ENCODE assay signal across 17 cellular contexts in genomic region chr1:109932679-109933078, GRCh38. TPM values are rescaled to one million over a fixed set of nuclear protein-coding genes. Genes with fewer than 3 reads are reported as not detected.
DNase-seq lines count a peak whose midpoint lies in the region; ATAC-seq, FAIRE-seq and TF ChIP-seq lines count a peak whose summit lies in the region.
"Had no signal": no experiment of that assay in that cellular context is flagged by ENCODE, and none has a peak within 500 bp of the region (broad histone marks: within the 10 kb centered on the region; RNA-seq: fewer than 3 reads in every experiment).

No MANE protein-coding gene starts in this region.

- BruUV-seq in IMR-90 (replicated peaks; lab: Mats Ljungman, UMichigan) = no TSS peak

- no peak overlapping the region for H3K4me2 ChIP-seq in IMR-90 (ENCODE audit: low read depth, low read length)

- intact Hi-C loops in IMR-90 (cut with micrococcal nuclease) = loop anchor here (5.0 kb wide), 1 partner anchor 50 kb away; the partner anchor contains the start of gene AHCYL1

- 0 out of 2 replicates have a peak overlapping the region, but pooled peaks have one; percentile 9 for H3K14ac ChIP-seq in IMR-90 (replicated peaks; ENCODE audit: low read depth, low read length)

- H4K91ac ChIP-seq in IMR-90 (ENCODE audit: insufficient read depth, low read depth, low read length) = peak overlapping the region; percentile 1; the same call in 1 of the 2 replicates

- H4K5ac ChIP-seq in IMR-90 (ENCODE audit: low read depth, low read length) = no peak overlapping the region

- H3K4me3 ChIP-seq in IMR-90 (ENCODE audit: insufficient read depth, low read depth, low read length) = no peak overlapping the region

- POLR2A ChIA-PET in activated naive CD8-positive, alpha-beta T cell treated with anti-CD3 and anti-CD28 coated beads, Interleukin-2, amount 10 ng/mL, durations not matched to agents 7 days and 5 days (lab: Charles Lee) = interaction anchor here (1.0 kb wide), 1 partner anchor 156 kb away, joined by 3 read pairs; no protein-coding TSS in a partner anchor
- POLR2A ChIA-PET in IMR-90 (lab: Charles Lee; ENCODE audit: unreplicated experiment) = no interaction called here

- H3K9ac ChIP-seq in IMR-90 (ENCODE audit: low read depth, low read length) = no peak overlapping the region

- peak overlapping the region; percentile 20; the same call in 1 of the 2 replicates for H2BK20ac ChIP-seq in IMR-90 (ENCODE audit: low read depth, low read length)

- no CpG with 5 or more reads among the region's 5 CpGs for WGBS in IMR-90 (ENCODE audit: extremely low coverage in 2 of 2, insufficient read length in 1 of 2), 2 experiments

- H3K27ac ChIP-seq in IMR-90 (ENCODE audit: insufficient read depth, low read length) = no peak overlapping the region
- H3K27ac ChIP-seq: HL-60 had no signal

- H3K9me3 Mint-ChIP-seq in activated naive CD8-positive, alpha-beta T cell treated with anti-CD3 and anti-CD28 coated beads, Interleukin-2, amount 10 ng/mL, durations not matched to agents 7 days and 5 days = peaks cover 15% of the 10 kb centered on the region
- H3K9me3 Mint-ChIP-seq in activated naive CD8-positive, alpha-beta T cell treated with anti-CD3 and anti-CD28 coated beads, Interleukin-2, amount 50 U/mL, for 24 hours = peaks cover 12% of the 10 kb centered on the region
- H3K9me3 Mint-ChIP-seq in nephron (peaks cover 14% of the 10 kb centered on the region), type B pancreatic cell (peaks cover 7% of the 10 kb centered on the region)

- peaks cover 27% of the 10 kb centered on the region for H3K36me3 ChIP-seq in IMR-90 (ENCODE audit: control insufficient read depth, insufficient read depth, low read length)

- peak; percentile 10 for ATAC-seq in activated naive CD8-positive, alpha-beta T cell treated with anti-CD3 and anti-CD28 coated beads, Interleukin-2, amount 10 ng/mL, durations not matched to agents 7 days and 5 days (ENCODE audit: low read depth)
- no peak for ATAC-seq in activated naive CD8-positive, alpha-beta T cell treated with anti-CD3 and anti-CD28 coated beads, Interleukin-2, amount 50 U/mL, for 24 hours
- no peak for ATAC-seq in IMR-90 (ENCODE audit: low read depth)

- H2BK5ac ChIP-seq in IMR-90 (ENCODE audit: low read depth, low read length, poor library complexity, severe bottlenecking) = no peak overlapping the region

- CTCF ChIA-PET in IMR-90 (lab: Yijun Ruan, JAX) = interaction anchor here (0.8 kb wide), 1 partner anchor 15 kb away, joined by 4 read pairs; no protein-coding TSS in a partner anchor

- DNase-seq in activated naive CD8-positive, alpha-beta T cell treated with anti-CD3 and anti-CD28 coated beads, Interleukin-2, amount 10 ng/mL, durations not matched to agents 7 days and 5 days = no peak
- no peak for DNase-seq in activated naive CD8-positive, alpha-beta T cell treated with anti-CD3 and anti-CD28 coated beads, Interleukin-2, amount 50 U/mL, for 24 hours
- no peak for DNase-seq in IMR-90
- DNase-seq in type B pancreatic cell (ENCODE audit: extremely low spot score, unreplicated experiment) = peak; percentile 39
- DNase-seq in NCI-H2171 treated with DMSO at 0.1 percent for 48 hours (lab: John Stamatoyannopoulos, UW) = no peak
- DNase-seq in RCC 7860 (ENCODE audit: low spot score) = no peak
- DNase-seq: BE2C; CD8-positive, alpha-beta memory T cell; DND-41; GDM1; KG1; NCI-H1048; NCI-H146; NCI-H446 had no signal

- peaks cover 7% of the 10 kb centered on the region; the same call in 1 of the 2 replicates for H4K20me1 ChIP-seq in IMR-90 (ENCODE audit: insufficient read depth, low read length)

- no peak overlapping the region for H3K23ac ChIP-seq in IMR-90 (ENCODE audit: low read depth, low read length)

- no peak overlapping the region for H3K4me3 Mint-ChIP-seq in activated naive CD8-positive, alpha-beta T cell treated with anti-CD3 and anti-CD28 coated beads, Interleukin-2, amount 10 ng/mL, durations not matched to agents 7 days and 5 days
- no peak overlapping the region for H3K4me3 Mint-ChIP-seq in activated naive CD8-positive, alpha-beta T cell treated with anti-CD3 and anti-CD28 coated beads, Interleukin-2, amount 50 U/mL, for 24 hours
- no peak overlapping the region for H3K4me3 Mint-ChIP-seq in nephron
- no peak overlapping the region for H3K4me3 Mint-ChIP-seq in type B pancreatic cell
- H3K4me3 Mint-ChIP-seq: CD8-positive, alpha-beta memory T cell had no signal

- no peaks in the 10 kb centered on the region for H3K27me3 ChIP-seq in IMR-90 (ENCODE audit: control insufficient read depth, insufficient read depth, low read length)
- H3K27me3 ChIP-seq: BE2C had no signal

- no peak for TF ChIP-seq POLR2A in IMR-90 (IDR thresholded peaks at IDR 0.05; ENCODE audit: low read depth, low read length)

- TF ChIP-seq CTCF in IMR-90 (conservative IDR thresholded peaks at IDR 0.05; ENCODE audit: low read depth, low read length) (no peak), nephron (IDR thresholded peaks at IDR 0.05; ENCODE audit: unreplicated experiment in 3 of 3) (no peak), type B pancreatic cell (conservative IDR thresholded peaks at IDR 0.05) (no peak)

- peaks cover 17% of the 10 kb centered on the region for H3K9me1 ChIP-seq in IMR-90 (ENCODE audit: insufficient read depth, low read length)

- H3K9me3 ChIP-seq in IMR-90 (ENCODE audit: control insufficient read depth, insufficient read depth, low read length) = peaks cover 2% of the 10 kb centered on the region; the same call in 1 of the 2 replicates
- H3K9me3 ChIP-seq: BE2C had no signal

- no peak overlapping the region for H3K4ac ChIP-seq in IMR-90 (ENCODE audit: low read depth, low read length)

- H3K18ac ChIP-seq in IMR-90 (ENCODE audit: low read depth, low read length) = no peak overlapping the region

- in situ Hi-C loops in IMR-90 (cut with MboI; ENCODE audit: low sequenced_read_pairs) = no loop called here

- H2AK5ac ChIP-seq in IMR-90 (ENCODE audit: low read depth, low read length) = peak overlapping the region; percentile 11; the same call in 1 of the 2 replicates

- peaks cover 15% of the 10 kb centered on the region for H3K36me3 Mint-ChIP-seq in activated naive CD8-positive, alpha-beta T cell treated with anti-CD3 and anti-CD28 coated beads, Interleukin-2, amount 10 ng/mL, durations not matched to agents 7 days and 5 days
- peaks cover 2% of the 10 kb centered on the region for H3K36me3 Mint-ChIP-seq in activated naive CD8-positive, alpha-beta T cell treated with anti-CD3 and anti-CD28 coated beads, Interleukin-2, amount 50 U/mL, for 24 hours (ENCODE audit: low read depth)
- H3K36me3 Mint-ChIP-seq in nephron (ENCODE audit: low read depth) = peaks cover 8% of the 10 kb centered on the region
- peaks cover 4% of the 10 kb centered on the region for H3K36me3 Mint-ChIP-seq in type B pancreatic cell

- no peak overlapping the region for H2AK9ac ChIP-seq in IMR-90 (replicated peaks; ENCODE audit: low read depth, low read length, poor library complexity)

- H2AFZ ChIP-seq in IMR-90 (replicated peaks; ENCODE audit: low read length, poor library complexity) = no peak overlapping the region

- peaks cover 13% of the 10 kb centered on the region for H3K4me1 Mint-ChIP-seq in activated naive CD8-positive, alpha-beta T cell treated with anti-CD3 and anti-CD28 coated beads, Interleukin-2, amount 10 ng/mL, durations not matched to agents 7 days and 5 days
- peaks cover 4% of the 10 kb centered on the region for H3K4me1 Mint-ChIP-seq in activated naive CD8-positive, alpha-beta T cell treated with anti-CD3 and anti-CD28 coated beads, Interleukin-2, amount 50 U/mL, for 24 hours
- H3K4me1 Mint-ChIP-seq in nephron = peaks cover 26% of the 10 kb centered on the region
- H3K4me1 Mint-ChIP-seq in type B pancreatic cell (ENCODE audit: unreplicated experiment) = peaks cover 15% of the 10 kb centered on the region

- H3K79me1 ChIP-seq in IMR-90 (ENCODE audit: low read depth in 1 of 2, low read length in 2 of 2) = peaks cover 0 to 21% of the 10 kb centered on the region in 2 experiments; a peak in 2 of 4 replicates

- H4K8ac ChIP-seq in IMR-90 (ENCODE audit: low read depth in 2 of 2, low read length in 2 of 2) = no peak overlapping the region

- 0 out of 3 replicates have a peak overlapping the region, but pooled peaks have one; percentile 21 for H2BK15ac ChIP-seq in IMR-90 (ENCODE audit: low read depth, low read length)

- H2BK120ac ChIP-seq in IMR-90 (ENCODE audit: low read depth, low read length) = peak overlapping the region; percentile 10; the same call in 1 of the 2 replicates

- H3K56ac ChIP-seq in IMR-90 (ENCODE audit: extremely low read depth, insufficient read depth, low read length) = no peak overlapping the region

- peak overlapping the region; percentile 53 for H3K27ac Mint-ChIP-seq in activated naive CD8-positive, alpha-beta T cell treated with anti-CD3 and anti-CD28 coated beads, Interleukin-2, amount 10 ng/mL, durations not matched to agents 7 days and 5 days
- H3K27ac Mint-ChIP-seq in activated naive CD8-positive, alpha-beta T cell treated with anti-CD3 and anti-CD28 coated beads, Interleukin-2, amount 50 U/mL, for 24 hours = no peak overlapping the region
- peak overlapping the region; percentile 75 to 98 (median 86) for H3K27ac Mint-ChIP-seq in nephron
- no peak overlapping the region for H3K27ac Mint-ChIP-seq in type B pancreatic cell

- H3K4me1 ChIP-seq in IMR-90 (ENCODE audit: control insufficient read depth, insufficient read depth, low read length) = peaks cover 21% of the 10 kb centered on the region

- dilution Hi-C loops in IMR-90 (cut with HindIII; ENCODE audit: low sequenced_read_pairs, unreplicated experiment) = no loop called here

- FAIRE-seq in RCC 7860 (lab: Jason Lieb, UNC) = no peak
- FAIRE-seq: H1 had no signal

- peaks cover 13% of the 10 kb centered on the region for H3K27me3 Mint-ChIP-seq in activated naive CD8-positive, alpha-beta T cell treated with anti-CD3 and anti-CD28 coated beads, Interleukin-2, amount 10 ng/mL, durations not matched to agents 7 days and 5 days
- H3K27me3 Mint-ChIP-seq in activated naive CD8-positive, alpha-beta T cell treated with anti-CD3 and anti-CD28 coated beads, Interleukin-2, amount 50 U/mL, for 24 hours = peaks cover 2% of the 10 kb centered on the region
- H3K27me3 Mint-ChIP-seq in nephron (ENCODE audit: low read depth) (no peaks in the 10 kb centered on the region), type B pancreatic cell (no peaks in the 10 kb centered on the region)

- no peak for TF ChIP-seq RAD21 in IMR-90 (IDR thresholded peaks at IDR 0.05; ENCODE audit: low read length)

RNA-seq across cellular contexts. Expression of gene CSF1, which starts 22.0 kb away (rescaled TPM):
- 10 to 100 TPM; 42.7 to 45.1 TPM for total RNA-seq in activated naive CD8-positive, alpha-beta T cell treated with anti-CD3 and anti-CD28 coated beads, Interleukin-2, amount 10 ng/mL, durations not matched to agents 7 days and 5 days
- total RNA-seq in IMR-90 (2012; rRNA removed) (9.4 and 14.3 TPM in 2 replicates), type B pancreatic cell (ENCODE audit: low replicate concordance) (10.9 and 15.2 TPM in 2 replicates)
- polyA plus RNA-seq in IMR-90 (2012; rRNA removed) = 22.0 and 25.6 TPM in 2 replicates
- polyA plus RNA-seq in IMR-90 (2012; cell fraction: cytosol; rRNA removed) = 19.2 and 30.9 TPM in 2 replicates
- polyA plus RNA-seq in IMR-90 (2012; cell fraction: nucleus; rRNA removed; ENCODE audit: low replicate concordance) = 26.9 and 32.7 TPM in 2 replicates

RNA-seq across cellular contexts. Expression of gene AHCYL1, which starts 51.9 kb away (rescaled TPM):
- 10 to 100 TPM; 53.6 to 55.4 TPM for total RNA-seq in activated naive CD8-positive, alpha-beta T cell treated with anti-CD3 and anti-CD28 coated beads, Interleukin-2, amount 10 ng/mL, durations not matched to agents 7 days and 5 days
- total RNA-seq in IMR-90 (2012; rRNA removed) (73.9 and 76.0 TPM in 2 replicates), type B pancreatic cell (ENCODE audit: low replicate concordance) (87.1 and 88.1 TPM in 2 replicates)
- polyA plus RNA-seq in IMR-90 (2012; rRNA removed) = 63.9 and 75.1 TPM in 2 replicates
- 25.3 and 33.6 TPM in 2 replicates for polyA plus RNA-seq in IMR-90 (2012; cell fraction: cytosol; rRNA removed)
- 45.6 and 132 TPM in 2 replicates for polyA plus RNA-seq in IMR-90 (2012; cell fraction: nucleus; rRNA removed; ENCODE audit: low replicate concordance)

Comparison
In these comparisons a context has a peak if more than half of its experiments do, and no peak if none do; other contexts are left out.
1. H3K27ac Mint-ChIP-seq: peak in activated naive CD8-positive, alpha-beta T cell treated with anti-CD3 and anti-CD28 coated beads, Interleukin-2, amount 10 ng/mL, durations not matched to agents 7 days and 5 days (single experiment) and nephron (3 of 3); none in activated naive CD8-positive, alpha-beta T cell treated with anti-CD3 and anti-CD28 coated beads, Interleukin-2, amount 50 U/mL, for 24 hours (single experiment) and type B pancreatic cell (single experiment).